ENCODE assay signal across 9 cellular contexts in the genomic region with DNA sequence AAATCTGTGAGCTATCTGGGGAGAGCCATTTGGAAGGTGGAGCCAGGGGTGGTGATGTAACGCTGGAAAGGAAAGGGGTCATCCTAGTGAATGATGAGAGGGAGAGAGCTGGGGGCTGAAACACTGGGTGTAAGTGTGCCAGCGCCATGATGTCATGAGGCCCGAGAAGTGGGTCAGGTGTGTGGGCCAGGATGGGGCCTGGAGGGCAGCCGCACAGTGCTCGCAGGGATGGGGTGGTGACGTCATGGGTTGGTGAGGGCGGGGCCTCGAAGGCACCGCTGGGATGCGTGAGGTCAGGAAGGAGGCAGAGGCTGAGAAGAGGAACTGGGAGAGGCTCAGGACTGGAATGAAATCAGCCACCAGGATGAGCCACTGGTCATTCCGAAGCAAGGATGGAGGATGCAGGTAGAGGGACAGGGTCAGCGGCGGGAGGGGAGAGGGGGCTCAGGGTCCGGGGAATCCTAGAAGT. TPM values are rescaled to one million over a fixed set of nuclear protein-coding genes. Genes with fewer than 3 reads are reported as not detected.
DNase-seq lines count a peak whose midpoint lies in the region; ATAC-seq and TF ChIP-seq lines count a peak whose summit lies in the region.
"Had no signal": no experiment of that assay in that cellular context is flagged by ENCODE, and none has a peak within 500 bp of the region (broad histone marks: within the 10 kb centered on the region; RNA-seq: fewer than 3 reads in every experiment).

No MANE protein-coding gene starts in this region.

- H3K36me3 ChIP-seq in HUES48 (ENCODE audit: control insufficient read depth, insufficient read depth, low read length): no peaks in the 10 kb centered on the region; the same call in 1 of the 2 replicates
- H3K36me3 ChIP-seq in mesendoderm (ENCODE audit: control insufficient read depth, insufficient read depth, low read length): no peaks in the 10 kb centered on the region
- H3K36me3 ChIP-seq in prostate gland: no peaks in the 10 kb centered on the region

- H3K4me2 ChIP-seq in mesendoderm (ENCODE audit: low read length): peak overlapping the region; percentile 37

- no peak overlapping the region for H2BK15ac ChIP-seq in mesendoderm (replicated peaks; ENCODE audit: low read depth)

- no peak for ATAC-seq in HG02642 (IDR thresholded peaks at IDR 0.05; ENCODE audit: poor library complexity, unreplicated experiment)

- H2BK120ac ChIP-seq in mesendoderm (ENCODE audit: low read depth, low read length): no peak overlapping the region

- DNase-seq in CD1c-positive myeloid dendritic cell (ENCODE audit: extremely low spot score): peak; percentile 69
- DNase-seq in astrocyte of the hippocampus (ENCODE audit: low read depth, low spot score): peak; percentile 59
- peak; percentile 83 for DNase-seq in mesendoderm
- DNase-seq in activated CD8-positive, alpha-beta memory T cell treated with anti-CD3 and anti-CD28 coated beads, Interleukin-2, amount 50 U/mL, for 4 hours: no peak
- DNase-seq in NCI-H1436 treated with DMSO at 0.1 percent for 48 hours (lab: John Stamatoyannopoulos, UW): no peak
- DNase-seq in prostate gland (ENCODE audit: low spot score): no peak

- H2AK5ac ChIP-seq in mesendoderm (ENCODE audit: low read length): no peak overlapping the region

- H4K8ac ChIP-seq in mesendoderm (ENCODE audit: low read depth, low read length): no peak overlapping the region

- H3K4me3 ChIP-seq in HUES48 (ENCODE audit: low read depth, low read length) (peak overlapping the region; percentile 76), mesendoderm (ENCODE audit: low read length) (no peak overlapping the region), prostate gland (no peak overlapping the region)

- H3K79me2 ChIP-seq in mesendoderm (ENCODE audit: control insufficient read depth, insufficient read depth, low read length): peaks cover 4% of the 10 kb centered on the region

- H3K79me1 ChIP-seq in mesendoderm (ENCODE audit: low read length): peaks cover 10% of the 10 kb centered on the region

- peak overlapping the region; percentile 17 for H3K23ac ChIP-seq in mesendoderm (ENCODE audit: low read length)

- H3K4me1 ChIP-seq in HUES48 (ENCODE audit: control insufficient read depth, insufficient read depth, low read length): no peaks in the 10 kb centered on the region
- H3K4me1 ChIP-seq in mesendoderm (ENCODE audit: control insufficient read depth, low read depth, low read length): peaks cover 5% of the 10 kb centered on the region
- H3K4me1 ChIP-seq in prostate gland (replicated peaks): no peaks in the 10 kb centered on the region

- H3K56ac ChIP-seq in mesendoderm (ENCODE audit: low read length): peak overlapping the region; percentile 28

- no peak overlapping the region for H3K27ac ChIP-seq in HUES48 (ENCODE audit: low read depth, low read length)
- H3K27ac ChIP-seq in mesendoderm (ENCODE audit: low read depth, low read length): no peak overlapping the region
- H3K27ac ChIP-seq in prostate gland: no peak overlapping the region

- H3K4ac ChIP-seq in mesendoderm (ENCODE audit: low read depth, low read length): no peak overlapping the region

- no peak overlapping the region for H2BK5ac ChIP-seq in mesendoderm (ENCODE audit: low read length)

- WGBS in mesendoderm (ENCODE audit: extremely low coverage, insufficient coverage, low lambda C conversion rate): no CpG with 5 or more reads among the region's 14 CpGs
- 24% methylated on average over 14 of the region's 14 CpGs for WGBS in prostate gland

- no peak overlapping the region for H4K5ac ChIP-seq in mesendoderm (ENCODE audit: low read length)

- intact Hi-C loops in prostate gland (cut with DNase I): no loop called here

- H3K9me3 ChIP-seq in HUES48 (ENCODE audit: control insufficient read depth, insufficient read depth, low read length): no peaks in the 10 kb centered on the region
- no peaks in the 10 kb centered on the region for H3K9me3 ChIP-seq in prostate gland

- TF ChIP-seq POLR2A in prostate gland (IDR thresholded peaks at IDR 0.05): no peak

- no peak overlapping the region for H3K9ac ChIP-seq in HUES48 (ENCODE audit: low read depth, low read length)
- peak overlapping the region; percentile 16 for H3K9ac ChIP-seq in mesendoderm (ENCODE audit: low read length)

- no peak for TF ChIP-seq CTCF in prostate gland (IDR thresholded peaks at IDR 0.05)

- H3K18ac ChIP-seq in mesendoderm (ENCODE audit: low read length): no peak overlapping the region

- no peaks in the 10 kb centered on the region for H3K27me3 ChIP-seq in HUES48 (ENCODE audit: control insufficient read depth, insufficient read depth, low read length)
- H3K27me3 ChIP-seq in mesendoderm (ENCODE audit: insufficient read depth, low read length, poor library complexity): no peaks in the 10 kb centered on the region
- no peaks in the 10 kb centered on the region for H3K27me3 ChIP-seq in prostate gland (replicated peaks; ENCODE audit: insufficient read depth)

RNA-seq across cellular contexts. Expression of a gene that starts 4.4 kb away (rescaled TPM):
- 4.3 TPM for polyA plus RNA-seq in mesendoderm (2013, experiment 1 of 2)
- polyA plus RNA-seq in mesendoderm (2013, experiment 2 of 2): 4.6 TPM
- total RNA-seq in prostate gland: 10 to 100 TPM; 22.9 to 23.7 TPM

RNA-seq across cellular contexts. Expression of a gene that starts 23.2 kb away (rescaled TPM):
- polyA plus RNA-seq in mesendoderm (2013, experiment 1 of 2): 0.06 TPM
- not detected for polyA plus RNA-seq in mesendoderm (2013, experiment 2 of 2)
- not detected for total RNA-seq in prostate gland
- total RNA-seq: subcutaneous adipose tissue had no signal

RNA-seq across cellular contexts. Expression of a gene that starts 26.0 kb away (rescaled TPM):
- 0.93 TPM for polyA plus RNA-seq in mesendoderm (2013, experiment 1 of 2)
- 0.98 TPM for polyA plus RNA-seq in mesendoderm (2013, experiment 2 of 2)
- total RNA-seq in prostate gland: 1 to 10 TPM in 1 of 2 donors, under 1 TPM in 1; 0.87 to 3.1 TPM

RNA-seq across cellular contexts. Expression of a gene that starts 41.1 kb away (rescaled TPM):
- polyA plus RNA-seq in mesendoderm (2013, experiment 1 of 2): 0.06 TPM
- polyA plus RNA-seq in mesendoderm (2013, experiment 2 of 2): 0.04 TPM
- total RNA-seq in prostate gland: not detected
- total RNA-seq: subcutaneous adipose tissue had no signal

Comparison
In these comparisons a context has a peak if more than half of its experiments do, and no peak if none do; other contexts are left out.
1. DNase-seq: peak in CD1c-positive myeloid dendritic cell (single experiment), astrocyte of the hippocampus (single experiment) and mesendoderm (single experiment); none in activated CD8-positive, alpha-beta memory T cell treated with anti-CD3 and anti-CD28 coated beads, Interleukin-2, amount 50 U/mL, for 4 hours (single experiment), NCI-H1436 treated with DMSO at 0.1 percent for 48 hours (single experiment) and prostate gland (single experiment).